24 cellular contexts compared by ENCODE assay signal in the genomic region with DNA sequence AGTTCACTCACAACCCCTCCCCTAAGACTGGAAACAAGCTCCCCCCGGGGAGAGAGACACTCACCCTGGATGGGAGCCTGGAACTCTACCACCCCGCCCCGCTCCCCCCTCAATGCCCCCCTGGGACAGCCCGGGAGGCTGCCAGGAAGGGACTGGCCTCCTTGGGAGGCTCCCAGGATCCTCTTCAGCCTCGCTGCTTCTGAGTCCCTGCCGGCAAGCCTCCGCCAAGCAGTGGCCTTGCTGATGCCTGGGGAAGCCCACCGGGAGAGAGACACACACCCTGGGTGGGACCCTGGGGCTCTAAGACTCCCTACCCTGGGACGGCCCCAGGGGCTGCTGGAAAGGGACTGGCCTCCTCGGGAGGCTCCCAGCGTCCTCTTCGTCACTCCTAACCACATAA.
"Had no signal": no experiment of that assay in that cellular context is flagged by ENCODE, and none has a peak within 500 bp of the region (broad histone marks: within the 10 kb centered on the region; RNA-seq: fewer than 3 reads in every experiment).

No MANE protein-coding gene starts in this region.

- H3K27ac ChIP-seq: brain microvascular endothelial cell, coronary artery, hepatocyte, lower lobe of right lung, prostate gland, right atrium auricular region, tibial nerve had no signal

- FAIRE-seq: islet of Langerhans had no signal

- H3K36me3 ChIP-seq: brain microvascular endothelial cell, esophagus muscularis mucosa, lower lobe of right lung, prostate gland, right atrium auricular region, tibial nerve had no signal

- ATAC-seq: activated naive CD8-positive, alpha-beta T cell treated with anti-CD3 and anti-CD28 coated beads, Interleukin-2, amount 50 U/mL, for 24 hours; lower lobe of right lung; stimulated activated naive CD8-positive, alpha-beta T cell treated with anti-CD3 and anti-CD28 coated beads, Interleukin-15, Interleukin-2, amounts not matched to agents 100 U/mL and 50 U/mL, for 24 hours had no signal

- DNase-seq: activated CD4-positive, alpha-beta T cell treated with anti-CD3 and anti-CD28 coated beads, Interleukin-2, amount 50 U/mL, for 1 hour; activated CD4-positive, CD25-positive, alpha-beta regulatory T cell treated with anti-CD3 and anti-CD28 coated beads, Interleukin-2, amount 50 U/mL, for 72 hours; activated CD8-positive, alpha-beta memory T cell treated with anti-CD3 and anti-CD28 coated beads for 24 hours; activated CD8-positive, alpha-beta memory T cell treated with anti-CD3 and anti-CD28 coated beads, Interleukin-2, amount 50 U/mL, for 48 hours; activated effector memory CD4-positive, alpha-beta T cell treated with Interleukin-2 at 50 U/mL for 16 hours; activated naive CD4-positive, alpha-beta T cell treated with anti-CD3 and anti-CD28 coated beads, Interleukin-2, amount 10 ng/mL, durations not matched to agents 7 days and 5 days; activated naive CD8-positive, alpha-beta T cell treated with anti-CD3 and anti-CD28 coated beads, Interleukin-2, amount 50 U/mL, for 24 hours; activated T-cell treated with anti-CD3 and anti-CD28 coated beads, Interleukin-2, amount 50 U/mL, for 48 hours; aorta; brain microvascular endothelial cell; central memory CD4-positive, alpha-beta T cell; effector CD8-positive, alpha-beta T cell; foreskin fibroblast; lower lobe of right lung; occipital lobe; stimulated activated CD4-positive, alpha-beta T cell treated with anti-CD3 and anti-CD28 coated beads, Interleukin-2, amount 100 ng/mL, for 24 hours; stimulated activated naive CD8-positive, alpha-beta T cell treated with anti-CD3 and anti-CD28 coated beads, Interleukin-15, Interleukin-2, amounts not matched to agents 100 U/mL and 50 U/mL, for 24 hours had no signal

- H3K4me3 ChIP-seq: coronary artery, esophagus muscularis mucosa, hepatocyte, lower lobe of right lung, prostate gland, right atrium auricular region, tibial nerve had no signal

- H3K9me3 ChIP-seq: esophagus muscularis mucosa, lower lobe of right lung, prostate gland, right atrium auricular region, tibial nerve had no signal

- H3K4me1 ChIP-seq: lower lobe of right lung, prostate gland, right atrium auricular region, tibial nerve had no signal

- H3K27me3 ChIP-seq: brain microvascular endothelial cell, esophagus muscularis mucosa, right atrium auricular region, tibial nerve had no signal
